24 cellular contexts compared by ENCODE assay signal in the genomic region with DNA sequence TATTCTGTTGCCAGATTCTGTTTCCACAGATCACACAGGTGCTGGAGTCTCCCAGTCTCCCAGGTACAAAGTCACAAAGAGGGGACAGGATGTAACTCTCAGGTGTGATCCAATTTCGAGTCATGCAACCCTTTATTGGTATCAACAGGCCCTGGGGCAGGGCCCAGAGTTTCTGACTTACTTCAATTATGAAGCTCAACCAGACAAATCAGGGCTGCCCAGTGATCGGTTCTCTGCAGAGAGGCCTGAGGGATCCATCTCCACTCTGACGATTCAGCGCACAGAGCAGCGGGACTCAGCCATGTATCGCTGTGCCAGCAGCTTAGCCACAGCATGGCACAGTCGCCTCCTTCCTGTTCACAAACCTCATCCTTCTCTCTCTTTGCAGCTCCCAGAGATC.
"Had no signal": no experiment of that assay in that cellular context is flagged by ENCODE, and none has a peak within 500 bp of the region (broad histone marks: within the 10 kb centered on the region; RNA-seq: fewer than 3 reads in every experiment).

No MANE protein-coding gene starts in this region.

- H3K36me3 Mint-ChIP-seq: activated naive CD8-positive, alpha-beta T cell had no signal

- H3K4me3 ChIP-seq: colonic mucosa, dorsolateral prefrontal cortex, esophagus muscularis mucosa, gastrocnemius medialis, pancreas, psoas muscle, testis, uterus had no signal

- H3K27me3 Mint-ChIP-seq: activated naive CD8-positive, alpha-beta T cell had no signal

- H3K4me1 Mint-ChIP-seq: nephron had no signal

- H3K9me3 ChIP-seq: colonic mucosa, esophagus muscularis mucosa, gastrocnemius medialis, neutrophil, pancreas, psoas muscle, testis, uterus had no signal

- H3K27me3 ChIP-seq: colonic mucosa, gastrocnemius medialis, neutrophil, pancreas, testis, uterus had no signal

- H3K27ac Mint-ChIP-seq: activated naive CD8-positive, alpha-beta T cell; nephron had no signal

- ATAC-seq: activated T-cell treated with anti-CD3 and anti-CD28 coated beads, Interleukin-2, amount 50 U/mL, for 4 hours; effector memory CD8-positive, alpha-beta T cell; gastrocnemius medialis; left ventricle myocardium superior; psoas muscle; right cardiac atrium had no signal

- H3K27ac ChIP-seq: colonic mucosa, dorsolateral prefrontal cortex, esophagus muscularis mucosa, gastrocnemius medialis, neutrophil, pancreas, psoas muscle, testis, uterus had no signal

- DNase-seq: activated CD8-positive, alpha-beta memory T cell treated with anti-CD3 and anti-CD28 coated beads for 24 hours; activated CD8-positive, alpha-beta memory T cell treated with anti-CD3 and anti-CD28 coated beads, Interleukin-2, amount 50 U/mL, for 4 hours; activated effector memory CD4-positive, alpha-beta T cell treated with Interleukin-2 at 50 U/mL for 16 hours; activated T-cell treated with anti-CD3 and anti-CD28 coated beads, Interleukin-2, amount 50 U/mL, for 4 hours; colonic mucosa; dorsolateral prefrontal cortex; effector memory CD8-positive, alpha-beta T cell; gastrocnemius medialis; hypothalamus; left ventricle myocardium superior; midbrain; pancreas; psoas muscle; right cardiac atrium; T-helper 9 cell; testis; trophoblast cell; uterus had no signal

- H3K4me1 ChIP-seq: esophagus muscularis mucosa, psoas muscle, uterus had no signal

- FAIRE-seq: astrocyte, endothelial cell of umbilical vein, pancreas had no signal

- H3K36me3 ChIP-seq: colonic mucosa, esophagus muscularis mucosa, gastrocnemius medialis, neutrophil, pancreas, uterus had no signal

- H3K4me3 Mint-ChIP-seq: activated naive CD8-positive, alpha-beta T cell; activated T-cell treated with anti-CD3 and anti-CD28 coated beads, Interleukin-2, amount 50 U/mL, for 4 hours; effector memory CD8-positive, alpha-beta T cell; nephron had no signal

- H3K9me3 Mint-ChIP-seq: activated T-cell treated with anti-CD3 and anti-CD28 coated beads, Interleukin-2, amount 50 U/mL, for 4 hours; effector memory CD8-positive, alpha-beta T cell; nephron had no signal
